In genomic region chr16:401468-402348, GRCh38 we compare ENCODE assay signal across 1 cellular context.
TF ChIP-seq lines count a peak whose summit lies in the region.

A gene with protein sequence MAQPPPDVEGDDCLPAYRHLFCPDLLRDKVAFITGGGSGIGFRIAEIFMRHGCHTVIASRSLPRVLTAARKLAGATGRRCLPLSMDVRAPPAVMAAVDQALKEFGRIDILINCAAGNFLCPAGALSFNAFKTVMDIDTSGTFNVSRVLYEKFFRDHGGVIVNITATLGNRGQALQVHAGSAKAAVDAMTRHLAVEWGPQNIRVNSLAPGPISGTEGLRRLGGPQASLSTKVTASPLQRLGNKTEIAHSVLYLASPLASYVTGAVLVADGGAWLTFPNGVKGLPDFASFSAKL (plus strand): TSS chr16:401885. CDS start chr16:401964, 79 bp downstream.

TF ChIP-seq in HepG2, 621 proteins besides CTCF, POLR2A, EP300 and RAD21 (continued from another document and continues in another):
- no peak for TF ChIP-seq AKNA (CRISPR knock-in tag; IDR thresholded peaks at IDR 0.05; ENCODE audit: borderline replicate concordance)
- TF ChIP-seq ZNF781 (CRISPR knock-in tag; IDR thresholded peaks at IDR 0.05; ENCODE audit: borderline replicate concordance, not compliant biosample characterization), result peak; percentile 48
- TF ChIP-seq ZNF564 (CRISPR knock-in tag; IDR thresholded peaks at IDR 0.05), result peak; percentile 81; the same call in 1 of the 2 replicates
- TF ChIP-seq, protein P1, sequence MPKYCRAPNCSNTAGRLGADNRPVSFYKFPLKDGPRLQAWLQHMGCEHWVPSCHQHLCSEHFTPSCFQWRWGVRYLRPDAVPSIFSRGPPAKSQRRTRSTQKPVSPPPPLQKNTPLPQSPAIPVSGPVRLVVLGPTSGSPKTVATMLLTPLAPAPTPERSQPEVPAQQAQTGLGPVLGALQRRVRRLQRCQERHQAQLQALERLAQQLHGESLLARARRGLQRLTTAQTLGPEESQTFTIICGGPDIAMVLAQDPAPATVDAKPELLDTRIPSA (CRISPR knock-in tag; IDR thresholded peaks at IDR 0.05; ENCODE audit: borderline replicate concordance), result no peak
- TF ChIP-seq NRL (CRISPR knock-in tag; IDR thresholded peaks at IDR 0.05; ENCODE audit: borderline replicate concordance), result 0 out of 2 replicates have a peak, but pooled peaks have one; percentile 53
- peak; percentile 55 for TF ChIP-seq U2AF1 (optimal IDR thresholded peaks at IDR 0.05; ENCODE audit: low read depth, low read length)
- TF ChIP-seq, protein P2, sequence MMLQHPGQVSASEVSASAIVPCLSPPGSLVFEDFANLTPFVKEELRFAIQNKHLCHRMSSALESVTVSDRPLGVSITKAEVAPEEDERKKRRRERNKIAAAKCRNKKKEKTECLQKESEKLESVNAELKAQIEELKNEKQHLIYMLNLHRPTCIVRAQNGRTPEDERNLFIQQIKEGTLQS (CRISPR knock-in tag; IDR thresholded peaks at IDR 0.05), result 0 out of 2 replicates have a peak, but pooled peaks have one; percentile 18
- no peak for TF ChIP-seq ZNF75D (CRISPR knock-in tag; IDR thresholded peaks at IDR 0.05; ENCODE audit: borderline replicate concordance)
- TF ChIP-seq ZNF326 (CRISPR knock-in tag; IDR thresholded peaks at IDR 0.05; ENCODE audit: borderline replicate concordance), result peak; percentile 56; the same call in 1 of the 2 replicates
- TF ChIP-seq TAF1 (CRISPR knock-in tag; IDR thresholded peaks at IDR 0.05), result peak; percentile 82
- TF ChIP-seq, protein P3, sequence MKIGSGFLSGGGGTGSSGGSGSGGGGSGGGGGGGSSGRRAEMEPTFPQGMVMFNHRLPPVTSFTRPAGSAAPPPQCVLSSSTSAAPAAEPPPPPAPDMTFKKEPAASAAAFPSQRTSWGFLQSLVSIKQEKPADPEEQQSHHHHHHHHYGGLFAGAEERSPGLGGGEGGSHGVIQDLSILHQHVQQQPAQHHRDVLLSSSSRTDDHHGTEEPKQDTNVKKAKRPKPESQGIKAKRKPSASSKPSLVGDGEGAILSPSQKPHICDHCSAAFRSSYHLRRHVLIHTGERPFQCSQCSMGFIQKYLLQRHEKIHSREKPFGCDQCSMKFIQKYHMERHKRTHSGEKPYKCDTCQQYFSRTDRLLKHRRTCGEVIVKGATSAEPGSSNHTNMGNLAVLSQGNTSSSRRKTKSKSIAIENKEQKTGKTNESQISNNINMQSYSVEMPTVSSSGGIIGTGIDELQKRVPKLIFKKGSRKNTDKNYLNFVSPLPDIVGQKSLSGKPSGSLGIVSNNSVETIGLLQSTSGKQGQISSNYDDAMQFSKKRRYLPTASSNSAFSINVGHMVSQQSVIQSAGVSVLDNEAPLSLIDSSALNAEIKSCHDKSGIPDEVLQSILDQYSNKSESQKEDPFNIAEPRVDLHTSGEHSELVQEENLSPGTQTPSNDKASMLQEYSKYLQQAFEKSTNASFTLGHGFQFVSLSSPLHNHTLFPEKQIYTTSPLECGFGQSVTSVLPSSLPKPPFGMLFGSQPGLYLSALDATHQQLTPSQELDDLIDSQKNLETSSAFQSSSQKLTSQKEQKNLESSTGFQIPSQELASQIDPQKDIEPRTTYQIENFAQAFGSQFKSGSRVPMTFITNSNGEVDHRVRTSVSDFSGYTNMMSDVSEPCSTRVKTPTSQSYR (CRISPR knock-in tag; IDR thresholded peaks at IDR 0.05; ENCODE audit: borderline replicate concordance), result peak; percentile 50; the same call in 1 of the 2 replicates
- TF ChIP-seq ZNF83 (CRISPR knock-in tag; IDR thresholded peaks at IDR 0.05; ENCODE audit: borderline replicate concordance), result no peak
- TF ChIP-seq GLI4 (CRISPR knock-in tag; IDR thresholded peaks at IDR 0.05; ENCODE audit: borderline replicate concordance), result no peak
- TF ChIP-seq ZNF543 (CRISPR knock-in tag; IDR thresholded peaks at IDR 0.05), result 0 out of 2 replicates have a peak, but pooled peaks have one; percentile 30
- peak; percentile 10; the same call in 1 of the 2 replicates for TF ChIP-seq EEA1 (CRISPR knock-in tag; IDR thresholded peaks at IDR 0.05; ENCODE audit: borderline replicate concordance)
- 0 out of 2 replicates have a peak, but pooled peaks have one; percentile 26 for TF ChIP-seq ZBTB7B (CRISPR knock-in tag; IDR thresholded peaks at IDR 0.05)
- 0 out of 2 replicates have a peak, but pooled peaks have one; percentile 68 for TF ChIP-seq ZBTB38 (CRISPR knock-in tag; IDR thresholded peaks at IDR 0.05)
- peak; percentile 96 for TF ChIP-seq AGO2 (optimal IDR thresholded peaks at IDR 0.05; ENCODE audit: low read depth, low read length)
- TF ChIP-seq EHMT2 (IDR thresholded peaks at IDR 0.05; ENCODE audit: borderline replicate concordance, low read depth, low read length), result no peak
- TF ChIP-seq ZNF225 (CRISPR knock-in tag; IDR thresholded peaks at IDR 0.05), result 0 out of 2 replicates have a peak, but pooled peaks have one; percentile 62
- peak; percentile 73 for TF ChIP-seq KDM5B (CRISPR knock-in tag; IDR thresholded peaks at IDR 0.05; ENCODE audit: borderline replicate concordance)
- peak; percentile 84; the same call in 1 of the 2 replicates for TF ChIP-seq KAT7 (CRISPR knock-in tag; IDR thresholded peaks at IDR 0.05; ENCODE audit: borderline replicate concordance)
- TF ChIP-seq ZNF138 (CRISPR knock-in tag; IDR thresholded peaks at IDR 0.05; ENCODE audit: low read depth), result 0 out of 2 replicates have a peak, but pooled peaks have one; percentile 53
- no peak for TF ChIP-seq ZNF761 (CRISPR knock-in tag; conservative IDR thresholded peaks at IDR 0.05)
- TF ChIP-seq MTF2 (CRISPR knock-in tag; IDR thresholded peaks at IDR 0.05; ENCODE audit: borderline replicate concordance), result 0 out of 2 replicates have a peak, but pooled peaks have one; percentile 27
- TF ChIP-seq, protein P4, sequence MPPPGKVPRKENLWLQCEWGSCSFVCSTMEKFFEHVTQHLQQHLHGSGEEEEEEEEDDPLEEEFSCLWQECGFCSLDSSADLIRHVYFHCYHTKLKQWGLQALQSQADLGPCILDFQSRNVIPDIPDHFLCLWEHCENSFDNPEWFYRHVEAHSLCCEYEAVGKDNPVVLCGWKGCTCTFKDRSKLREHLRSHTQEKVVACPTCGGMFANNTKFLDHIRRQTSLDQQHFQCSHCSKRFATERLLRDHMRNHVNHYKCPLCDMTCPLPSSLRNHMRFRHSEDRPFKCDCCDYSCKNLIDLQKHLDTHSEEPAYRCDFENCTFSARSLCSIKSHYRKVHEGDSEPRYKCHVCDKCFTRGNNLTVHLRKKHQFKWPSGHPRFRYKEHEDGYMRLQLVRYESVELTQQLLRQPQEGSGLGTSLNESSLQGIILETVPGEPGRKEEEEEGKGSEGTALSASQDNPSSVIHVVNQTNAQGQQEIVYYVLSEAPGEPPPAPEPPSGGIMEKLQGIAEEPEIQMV (CRISPR knock-in tag; IDR thresholded peaks at IDR 0.05; ENCODE audit: low read depth), result peak; percentile 77; the same call in 1 of the 2 replicates
- no peak for TF ChIP-seq PPARG (CRISPR knock-in tag; conservative IDR thresholded peaks at IDR 0.05)
- TF ChIP-seq DR1 (CRISPR knock-in tag; IDR thresholded peaks at IDR 0.05), result 0 out of 2 replicates have a peak, but pooled peaks have one; percentile 44
- peak; percentile 35; the same call in 1 of the 2 replicates for TF ChIP-seq SIN3A (IDR thresholded peaks at IDR 0.05; ENCODE audit: borderline replicate concordance, low read depth, low read length)
- TF ChIP-seq ZNF7 (CRISPR knock-in tag; IDR thresholded peaks at IDR 0.05), result no peak
- TF ChIP-seq PAWR (CRISPR knock-in tag; IDR thresholded peaks at IDR 0.05; ENCODE audit: borderline replicate concordance), result no peak
- TF ChIP-seq THAP9 (CRISPR knock-in tag; IDR thresholded peaks at IDR 0.05; ENCODE audit: borderline replicate concordance), result peak; percentile 11; the same call in 1 of the 2 replicates
- TF ChIP-seq ZNF619 (CRISPR knock-in tag; IDR thresholded peaks at IDR 0.05), result no peak
- TF ChIP-seq ZBTB43 (CRISPR knock-in tag; conservative IDR thresholded peaks at IDR 0.05), result 0 out of 2 replicates have a peak, but pooled peaks have one; percentile 9
- TF ChIP-seq ZNF652 (CRISPR knock-in tag; IDR thresholded peaks at IDR 0.05; ENCODE audit: borderline replicate concordance, low read depth), result no peak
- TF ChIP-seq, protein P5, sequence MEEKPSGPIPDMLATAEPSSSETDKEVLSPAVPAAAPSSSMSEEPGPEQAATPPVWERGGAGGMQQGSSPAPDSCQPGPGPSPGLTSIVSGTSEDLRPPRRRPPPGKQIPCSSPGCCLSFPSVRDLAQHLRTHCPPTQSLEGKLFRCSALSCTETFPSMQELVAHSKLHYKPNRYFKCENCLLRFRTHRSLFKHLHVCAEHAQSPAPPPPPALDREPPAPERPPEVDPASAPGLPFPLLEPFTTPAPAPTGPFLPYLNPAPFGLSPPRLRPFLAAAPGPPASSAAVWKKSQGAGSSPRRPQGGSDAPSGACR (CRISPR knock-in tag; IDR thresholded peaks at IDR 0.05), result peak; percentile 78
- TF ChIP-seq, protein P6, sequence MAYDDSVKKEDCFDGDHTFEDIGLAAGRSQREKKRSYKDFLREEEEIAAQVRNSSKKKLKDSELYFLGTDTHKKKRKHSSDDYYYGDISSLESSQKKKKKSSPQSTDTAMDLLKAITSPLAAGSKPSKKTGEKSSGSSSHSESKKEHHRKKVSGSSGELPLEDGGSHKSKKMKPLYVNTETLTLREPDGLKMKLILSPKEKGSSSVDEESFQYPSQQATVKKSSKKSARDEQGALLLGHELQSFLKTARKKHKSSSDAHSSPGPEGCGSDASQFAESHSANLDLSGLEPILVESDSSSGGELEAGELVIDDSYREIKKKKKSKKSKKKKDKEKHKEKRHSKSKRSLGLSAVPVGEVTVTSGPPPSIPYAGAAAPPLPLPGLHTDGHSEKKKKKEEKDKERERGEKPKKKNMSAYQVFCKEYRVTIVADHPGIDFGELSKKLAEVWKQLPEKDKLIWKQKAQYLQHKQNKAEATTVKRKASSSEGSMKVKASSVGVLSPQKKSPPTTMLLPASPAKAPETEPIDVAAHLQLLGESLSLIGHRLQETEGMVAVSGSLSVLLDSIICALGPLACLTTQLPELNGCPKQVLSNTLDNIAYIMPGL (CRISPR knock-in tag; IDR thresholded peaks at IDR 0.05; ENCODE audit: borderline replicate concordance in 1 of 2, low read depth in 1 of 2), result peak; percentile 90 to 93
- 0 out of 2 replicates have a peak, but pooled peaks have one; percentile 73 for TF ChIP-seq ZNF670 (CRISPR knock-in tag; IDR thresholded peaks at IDR 0.05; ENCODE audit: borderline replicate concordance)
